Comparison of ENCODE assay signal across 24 cellular contexts in genomic region chr4:188727746-188728145, GRCh38.
"Had no signal": no experiment of that assay in that cellular context is flagged by ENCODE, and none has a peak within 500 bp of the region (broad histone marks: within the 10 kb centered on the region; RNA-seq: fewer than 3 reads in every experiment).

No MANE protein-coding gene starts in this region.

- H3K27ac ChIP-seq: HL-60, PC-9, Peyer's patch, SJCRH30 had no signal

- H3K4me3 ChIP-seq: PC-9, Peyer's patch, SJCRH30 had no signal

- ATAC-seq: Right ventricle myocardium inferior, SK-N-SH treated with all-trans-retinoic acid at 6 μM for 48 hours had no signal

- H3K27me3 ChIP-seq: Peyer's patch, SJCRH30 had no signal

- DNase-seq: KBM-7, MV-4-11, NCI-H1048, NCI-H1105, NCI-H1417 treated with DMSO at 0.1 percent for 48 hours, NCI-H146, NCI-H1694 treated with DMSO at 0.1 percent for 48 hours, NCI-H1930, NCI-H2081, NCI-H2107, NCI-H2227 treated with DMSO at 0.1 percent for 48 hours, NCI-H524, NCI-H526 treated with DMSO at 0.1 percent for 48 hours, NCI-H774, OCI-M1, PC-9, Peyer's patch, SHP77 treated with DMSO at 0.1 percent for 48 hours, SJCRH30, T-helper 1 cell had no signal

- H3K9me3 ChIP-seq: Peyer's patch, SJCRH30 had no signal

- FAIRE-seq: HTR-8/SVneo had no signal
